16 cellular contexts compared by ENCODE assay signal in the genomic region with DNA sequence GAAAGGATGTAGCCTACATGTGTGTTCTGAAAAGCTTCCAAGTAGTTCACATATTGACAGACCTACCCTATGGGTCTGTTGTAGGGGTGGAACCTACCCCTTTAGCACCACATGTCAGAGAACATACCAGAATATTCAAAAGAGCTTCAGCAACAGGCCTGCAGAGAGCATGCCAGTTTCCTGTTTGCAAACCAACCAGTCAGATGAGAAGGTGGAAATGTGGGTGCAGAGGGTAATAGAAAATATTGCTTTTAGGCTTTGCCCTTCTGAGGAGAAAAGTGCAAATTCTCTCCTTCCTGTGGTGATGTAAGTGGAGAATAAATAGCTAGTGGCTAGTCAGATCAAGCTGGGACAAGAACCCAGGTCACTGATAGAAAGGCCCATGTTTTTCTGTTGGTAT. TPM values are rescaled to one million over a fixed set of nuclear protein-coding genes. Genes with fewer than 3 reads are reported as not detected.
DNase-seq lines count a peak whose midpoint lies in the region; ATAC-seq and TF ChIP-seq lines count a peak whose summit lies in the region.
"Had no signal": no experiment of that assay in that cellular context is flagged by ENCODE, and none has a peak within 500 bp of the region (broad histone marks: within the 10 kb centered on the region; RNA-seq: fewer than 3 reads in every experiment).

No MANE protein-coding gene starts in this region.

- no peak overlapping the region for H3K4me3 Mint-ChIP-seq in activated naive CD4-positive, alpha-beta T cell treated with anti-CD3 and anti-CD28 coated beads for 36 hours
- no peak overlapping the region for H3K4me3 Mint-ChIP-seq in activated naive CD8-positive, alpha-beta T cell treated with anti-CD3 and anti-CD28 coated beads, Interleukin-2, amount 50 U/mL, for 24 hours
- no peak overlapping the region for H3K4me3 Mint-ChIP-seq in stimulated activated naive CD8-positive, alpha-beta T cell treated with anti-CD3 and anti-CD28 coated beads, Interleukin-15, Interleukin-2, amounts not matched to agents 100 ng/mL and 50 ng/mL, for 24 hours
- H3K4me3 Mint-ChIP-seq: activated T-cell treated with anti-CD3 and anti-CD28 coated beads, Interleukin-2, amount 50 U/mL, for 4 hours had no signal

- no peak for DNase-seq in activated naive CD4-positive, alpha-beta T cell treated with anti-CD3 and anti-CD28 coated beads for 36 hours
- DNase-seq in activated naive CD4-positive, alpha-beta T cell treated with Interleukin-2 at 50 U/mL for 16 hours, result no peak
- DNase-seq in activated naive CD8-positive, alpha-beta T cell treated with anti-CD3 and anti-CD28 coated beads, Interleukin-2, amount 50 U/mL, for 24 hours, result no peak
- DNase-seq in esophagus squamous epithelium (lab: John Stamatoyannopoulos, UW), result no peak
- no peak for DNase-seq in OCI-M2 (lab: John Stamatoyannopoulos, UW; ENCODE audit: unreplicated experiment)
- no peak for DNase-seq in AG20443 (ENCODE audit: low spot score)
- DNase-seq: activated T-cell treated with anti-CD3 and anti-CD28 coated beads, Interleukin-2, amount 50 U/mL, for 4 hours; brain microvascular endothelial cell; kidney; NCI-H2029 treated with DMSO at 0.1 percent for 48 hours; SHP77 treated with DMSO at 0.1 percent for 48 hours; stimulated activated CD4-positive, alpha-beta T cell treated with anti-CD3 and anti-CD28 coated beads, Interleukin-2, amount 100 ng/mL, for 24 hours had no signal

- H3K27me3 Mint-ChIP-seq in activated naive CD4-positive, alpha-beta T cell treated with anti-CD3 and anti-CD28 coated beads for 36 hours (ENCODE audit: low read depth), result no peaks in the 10 kb centered on the region
- no peaks in the 10 kb centered on the region for H3K27me3 Mint-ChIP-seq in activated naive CD8-positive, alpha-beta T cell treated with anti-CD3 and anti-CD28 coated beads, Interleukin-2, amount 50 U/mL, for 24 hours
- H3K27me3 Mint-ChIP-seq in stimulated activated naive CD8-positive, alpha-beta T cell treated with anti-CD3 and anti-CD28 coated beads, Interleukin-15, Interleukin-2, amounts not matched to agents 100 ng/mL and 50 ng/mL, for 24 hours, result no peaks in the 10 kb centered on the region

- peaks cover 0 to 33% (median 4%) of the 10 kb centered on the region in 3 donors for H3K4me1 ChIP-seq in esophagus squamous epithelium
- H3K4me1 ChIP-seq: vagina had no signal

- H3K4me3 ChIP-seq in esophagus squamous epithelium, result no peak overlapping the region
- H3K4me3 ChIP-seq: vagina had no signal

- H3K4me1 Mint-ChIP-seq in activated naive CD4-positive, alpha-beta T cell treated with anti-CD3 and anti-CD28 coated beads for 36 hours (ENCODE audit: low read depth), result peaks cover 61% of the 10 kb centered on the region
- H3K4me1 Mint-ChIP-seq in activated naive CD8-positive, alpha-beta T cell treated with anti-CD3 and anti-CD28 coated beads, Interleukin-2, amount 50 U/mL, for 24 hours, result peaks cover 59% of the 10 kb centered on the region
- peaks cover 47% of the 10 kb centered on the region for H3K4me1 Mint-ChIP-seq in stimulated activated naive CD8-positive, alpha-beta T cell treated with anti-CD3 and anti-CD28 coated beads, Interleukin-15, Interleukin-2, amounts not matched to agents 100 ng/mL and 50 ng/mL, for 24 hours (ENCODE audit: low read depth)

- no peaks in the 10 kb centered on the region for H3K27me3 ChIP-seq in esophagus squamous epithelium
- H3K27me3 ChIP-seq: brain microvascular endothelial cell, vagina had no signal

- CTCF ChIA-PET in activated naive CD4-positive, alpha-beta T cell treated with anti-CD3 and anti-CD28 coated beads for 36 hours (lab: Charles Lee), result interaction anchor here (0.6 to 1.5 kb wide), 3 partner anchors 10 to 52 kb away, joined by 3 to 5 read pairs (median 3); no protein-coding TSS in a partner anchor

- TF ChIP-seq POLR2A in esophagus squamous epithelium (IDR thresholded peaks at IDR 0.05), result no peak

- H3K36me3 ChIP-seq in esophagus squamous epithelium, result no peaks in the 10 kb centered on the region
- H3K36me3 ChIP-seq: brain microvascular endothelial cell, vagina had no signal

- ATAC-seq in HG03432 (IDR thresholded peaks at IDR 0.05; ENCODE audit: unreplicated experiment), result peak; percentile 54
- peak; percentile 73 for ATAC-seq in activated naive CD8-positive, alpha-beta T cell treated with anti-CD3 and anti-CD28 coated beads, Interleukin-2, amount 50 U/mL, for 24 hours

- peaks cover under 1% of the 10 kb centered on the region for H3K36me3 Mint-ChIP-seq in activated naive CD4-positive, alpha-beta T cell treated with anti-CD3 and anti-CD28 coated beads for 36 hours (ENCODE audit: low read depth)
- peaks cover 18% of the 10 kb centered on the region for H3K36me3 Mint-ChIP-seq in activated naive CD8-positive, alpha-beta T cell treated with anti-CD3 and anti-CD28 coated beads, Interleukin-2, amount 50 U/mL, for 24 hours (ENCODE audit: low read depth)
- H3K36me3 Mint-ChIP-seq in stimulated activated naive CD8-positive, alpha-beta T cell treated with anti-CD3 and anti-CD28 coated beads, Interleukin-15, Interleukin-2, amounts not matched to agents 100 ng/mL and 50 ng/mL, for 24 hours (ENCODE audit: low read depth), result peaks cover 28% of the 10 kb centered on the region

- H3K27ac Mint-ChIP-seq in activated naive CD4-positive, alpha-beta T cell treated with anti-CD3 and anti-CD28 coated beads for 36 hours, result peak overlapping the region; percentile 78
- peak overlapping the region; percentile 76 for H3K27ac Mint-ChIP-seq in activated naive CD8-positive, alpha-beta T cell treated with anti-CD3 and anti-CD28 coated beads, Interleukin-2, amount 50 U/mL, for 24 hours
- H3K27ac Mint-ChIP-seq in stimulated activated naive CD8-positive, alpha-beta T cell treated with anti-CD3 and anti-CD28 coated beads, Interleukin-15, Interleukin-2, amounts not matched to agents 100 ng/mL and 50 ng/mL, for 24 hours, result peak overlapping the region; percentile 74

- H3K27ac ChIP-seq in esophagus squamous epithelium, result peak overlapping the region in 1 of 4 donors; percentile 55
- H3K27ac ChIP-seq: brain microvascular endothelial cell, HL-60, vagina had no signal

- intact Hi-C loops in activated naive CD4-positive, alpha-beta T cell treated with anti-CD3 and anti-CD28 coated beads for 36 hours (cut with micrococcal nuclease), result loop anchor here (1.0 kb wide), 1 partner anchor 13 kb away; no protein-coding TSS in a partner anchor
- intact Hi-C loops in esophagus squamous epithelium (cut with DNase I), result no loop called here

- no peak for TF ChIP-seq CTCF in esophagus squamous epithelium (IDR thresholded peaks at IDR 0.05)

- no peaks in the 10 kb centered on the region for H3K9me3 ChIP-seq in esophagus squamous epithelium
- H3K9me3 ChIP-seq: vagina had no signal

- no peaks in the 10 kb centered on the region for H3K9me3 Mint-ChIP-seq in activated naive CD4-positive, alpha-beta T cell treated with anti-CD3 and anti-CD28 coated beads for 36 hours
- no peaks in the 10 kb centered on the region for H3K9me3 Mint-ChIP-seq in activated naive CD8-positive, alpha-beta T cell treated with anti-CD3 and anti-CD28 coated beads, Interleukin-2, amount 50 U/mL, for 24 hours
- H3K9me3 Mint-ChIP-seq in stimulated activated naive CD8-positive, alpha-beta T cell treated with anti-CD3 and anti-CD28 coated beads, Interleukin-15, Interleukin-2, amounts not matched to agents 100 ng/mL and 50 ng/mL, for 24 hours, result no peaks in the 10 kb centered on the region
- H3K9me3 Mint-ChIP-seq: activated T-cell treated with anti-CD3 and anti-CD28 coated beads, Interleukin-2, amount 50 U/mL, for 4 hours had no signal

RNA-seq across cellular contexts. Expression of gene INTS6L, which starts 16.4 kb away (rescaled TPM):
- total RNA-seq in activated naive CD4-positive, alpha-beta T cell treated with anti-CD3 and anti-CD28 coated beads for 36 hours, result 10 to 100 TPM; 14.2 to 14.4 TPM
- 10 to 100 TPM in 1 of 4 donors, 1 to 10 TPM in 3; 4.3 to 14.9 (median 6.4) TPM for total RNA-seq in esophagus squamous epithelium
